8 cellular contexts compared by ENCODE assay signal in the genomic region with DNA sequence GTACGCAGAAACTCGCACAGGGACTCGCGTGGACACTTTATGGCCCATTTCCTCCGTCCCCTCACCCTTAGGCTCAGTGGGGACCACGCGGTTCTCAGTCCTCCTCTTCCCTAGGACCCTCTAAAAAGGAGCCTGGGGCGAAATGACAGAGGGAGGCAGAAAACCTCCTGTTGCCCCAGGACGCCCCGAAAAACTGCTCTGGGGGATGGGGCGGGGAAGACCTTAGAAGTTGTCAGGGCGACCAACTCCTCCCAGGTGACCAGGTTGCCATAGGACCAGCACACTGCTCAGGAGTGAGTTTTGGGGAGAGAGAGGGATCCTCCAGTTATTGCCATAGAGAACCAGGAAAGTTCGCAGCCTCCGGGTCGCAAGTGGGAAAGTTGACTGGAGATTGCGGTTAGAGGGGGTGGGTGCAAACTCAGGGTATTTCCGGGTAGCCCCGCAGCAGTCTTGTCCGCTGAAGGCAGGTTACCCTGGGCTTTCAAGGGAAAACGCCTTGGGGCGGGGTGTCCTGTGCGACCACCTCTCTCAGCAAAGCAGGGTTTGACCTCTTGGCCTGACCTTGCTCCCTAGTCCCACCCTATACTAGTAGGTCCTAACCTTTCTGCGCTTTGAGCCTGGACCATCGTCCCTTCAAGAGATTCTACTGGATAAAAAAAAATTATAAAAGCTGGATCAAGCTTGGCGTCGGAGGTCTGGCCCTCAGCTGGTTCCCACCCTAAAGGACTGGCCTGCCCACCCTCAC. TPM values are rescaled to one million over a fixed set of nuclear protein-coding genes. Genes with fewer than 3 reads are reported as not detected.
DNase-seq lines count a peak whose midpoint lies in the region; ATAC-seq and TF ChIP-seq lines count a peak whose summit lies in the region.

No MANE protein-coding gene starts in this region.

- under 1% methylated on average over 26 of the region's 26 CpGs for WGBS in HUES64

- H3K9ac ChIP-seq in BLaER1 (no peak overlapping the region), HUES64 (ENCODE audit: low read depth, low read length) (no peak overlapping the region)

- H4K20me1 ChIP-seq in BLaER1 = peaks cover 50% of the 10 kb centered on the region

- H3K4me1 ChIP-seq in BLaER1 (peaks cover 30% of the 10 kb centered on the region), HUES64 (ENCODE audit: insufficient read depth, low read length) (peaks cover 16% of the 10 kb centered on the region; the same call in 1 of the 2 replicates)
- peaks cover 19% of the 10 kb centered on the region for H3K4me1 ChIP-seq in effector memory CD4-positive, alpha-beta T cell (ENCODE audit: control insufficient read depth, insufficient read depth, low read length, poor library complexity, severe bottlenecking)

- no peak overlapping the region for H3K27ac Mint-ChIP-seq in osteocyte (ENCODE audit: unreplicated experiment)

- H3K4me3 ChIP-seq in BLaER1 (peak overlapping the region; percentile 68), HUES64 (ENCODE audit: low read length) (peak overlapping the region; percentile 21; the same call in 1 of the 2 replicates)
- peak overlapping the region; percentile 45 for H3K4me3 ChIP-seq in effector memory CD4-positive, alpha-beta T cell (ENCODE audit: insufficient read depth, low read depth, low read length, poor library complexity, severe bottlenecking)

- no peak overlapping the region for H3K27ac ChIP-seq in BLaER1
- no peak overlapping the region for H3K27ac ChIP-seq in HUES64 (ENCODE audit: low read depth, low read length)
- H3K27ac ChIP-seq in effector memory CD4-positive, alpha-beta T cell (ENCODE audit: insufficient read depth, low read length, poor library complexity, severe bottlenecking) = no peak overlapping the region

- TF ChIP-seq CTCF in osteocyte (IDR thresholded peaks at IDR 0.05) (no peak), GM10266 (IDR thresholded peaks at IDR 0.05; ENCODE audit: control insufficient read depth, insufficient read depth, low read depth, missing control alignments) (no peak)

- no peak for DNase-seq in effector memory CD4-positive, alpha-beta T cell
- DNase-seq in osteocyte (ENCODE audit: extremely low spot score, unreplicated experiment) = no peak
- no peak for DNase-seq in hippocampal formation (lab: John Stamatoyannopoulos, UW)
- DNase-seq in NCI-H1930 (lab: John Stamatoyannopoulos, UW) = no peak
- no peak for DNase-seq in GM10266 (ENCODE audit: extremely low spot score)

- peaks cover 30% of the 10 kb centered on the region for H3K4me1 Mint-ChIP-seq in osteocyte (ENCODE audit: unreplicated experiment)

- no peak for ATAC-seq in GM18520 (IDR thresholded peaks at IDR 0.05; ENCODE audit: unreplicated experiment)

- H3K36me3 Mint-ChIP-seq in osteocyte (ENCODE audit: unreplicated experiment) = no peaks in the 10 kb centered on the region

- H3K9me3 ChIP-seq in BLaER1 (peaks cover 55% of the 10 kb centered on the region), HUES64 (ENCODE audit: insufficient read depth, low read depth, low read length) (no peaks in the 10 kb centered on the region)
- H3K9me3 ChIP-seq in effector memory CD4-positive, alpha-beta T cell (ENCODE audit: control insufficient read depth, low read length) = no peaks in the 10 kb centered on the region

- H3K27me3 Mint-ChIP-seq in osteocyte (ENCODE audit: unreplicated experiment) = peaks cover 98% of the 10 kb centered on the region

- no peaks in the 10 kb centered on the region for H3K36me3 ChIP-seq in BLaER1
- no peaks in the 10 kb centered on the region for H3K36me3 ChIP-seq in HUES64 (ENCODE audit: insufficient read depth, low read length)
- no peaks in the 10 kb centered on the region for H3K36me3 ChIP-seq in effector memory CD4-positive, alpha-beta T cell (ENCODE audit: control insufficient read depth, insufficient read depth, low read length)

- peak overlapping the region; percentile 82 for H3K4me3 Mint-ChIP-seq in osteocyte (ENCODE audit: unreplicated experiment)

- H3K9me3 Mint-ChIP-seq in osteocyte (ENCODE audit: unreplicated experiment) = no peaks in the 10 kb centered on the region

- peak overlapping the region; percentile 93 for H3K4me2 ChIP-seq in BLaER1

- H3K27me3 ChIP-seq in BLaER1 = peaks cover 100% of the 10 kb centered on the region
- H3K27me3 ChIP-seq in HUES64 (ENCODE audit: insufficient read depth, low read length) = peaks cover 100% of the 10 kb centered on the region
- H3K27me3 ChIP-seq in effector memory CD4-positive, alpha-beta T cell (replicated peaks; ENCODE audit: control insufficient read depth, insufficient read depth, low read length, poor library complexity, severe bottlenecking) = peaks cover 83% of the 10 kb centered on the region

RNA-seq across cellular contexts. Expression of a gene that starts 7.8 kb away (rescaled TPM):
- polyA plus RNA-seq in HUES64 (2013, experiment 1 of 2) = 5.0 TPM
- 9.9 TPM for polyA plus RNA-seq in HUES64 (2013, experiment 2 of 2)
- total RNA-seq in osteocyte = 2.3 and 2.8 TPM in 2 replicates
